ENCODE assay signal across 8 cellular contexts in genomic region chr22:20021196-20022181, GRCh38. TPM values are rescaled to one million over a fixed set of nuclear protein-coding genes. Genes with fewer than 3 reads are reported as not detected.
A peak's percentile ranks its signal among the peaks of the same experiment; 100 is the strongest.
DNase-seq lines count a peak whose midpoint lies in the region; ATAC-seq and TF ChIP-seq lines count a peak whose summit lies in the region.

No MANE protein-coding gene starts in this region.

- TF ChIP-seq CTCF in neural progenitor cell (IDR thresholded peaks at IDR 0.05) = no peak

- ATAC-seq in HG03439 (IDR thresholded peaks at IDR 0.05; ENCODE audit: unreplicated experiment) = peak; percentile 15

- peak overlapping the region; percentile 46 for H3K9ac ChIP-seq in neural progenitor cell

- H3K36me3 Mint-ChIP-seq in CD4-positive, alpha-beta memory T cell = peaks cover 0 to 9% of the 10 kb centered on the region in 2 donors
- no peaks in the 10 kb centered on the region for H3K36me3 Mint-ChIP-seq in activated T-helper 1 cell treated with anti-CD3 and anti-CD28 coated beads, Interleukin-12 subunit alpha, Interleukin-12 subunit beta, Interleukin-2, Interleukin-4 antibody, amounts not matched to agents 30 ng/mL and 10 ng/mL and 1 ng/mL, durations not matched to agents 14 hours and 24 hours and 36 hours (ENCODE audit: low read depth)
- no peaks in the 10 kb centered on the region for H3K36me3 Mint-ChIP-seq in neural progenitor cell

- peaks cover 66% of the 10 kb centered on the region for H3K4me1 ChIP-seq in CD4-positive, alpha-beta memory T cell (ENCODE audit: insufficient read depth, low read length)
- peaks cover 6% of the 10 kb centered on the region for H3K4me1 ChIP-seq in neural progenitor cell

- intact Hi-C loops in CD4-positive, alpha-beta memory T cell (cut with micrococcal nuclease) = loop anchor here (1.0 to 5.0 kb wide), 4 partner anchors 35 to 111 kb away; partner anchors contain the start of genes DGCR8, TRMT2A and ZDHHC8
- intact Hi-C loops in activated T-helper 1 cell treated with anti-CD3 and anti-CD28 coated beads, Interleukin-12 subunit alpha, Interleukin-12 subunit beta, Interleukin-2, Interleukin-4 antibody, amounts not matched to agents 30 ng/mL and 10 ng/mL and 1 ng/mL, durations not matched to agents 14 hours and 24 hours and 36 hours (cut with micrococcal nuclease) = loop anchor here (1.0 to 2.0 kb wide), 4 partner anchors 58 to 278 kb away; partner anchors contain the start of gene ZDHHC8

- H4K20me1 ChIP-seq in neural progenitor cell (ENCODE audit: low read depth) = peaks cover 19% of the 10 kb centered on the region

- no peaks in the 10 kb centered on the region for H3K27me3 ChIP-seq in CD4-positive, alpha-beta memory T cell (ENCODE audit: insufficient read depth, low read length)
- H3K27me3 ChIP-seq in neural progenitor cell = peaks cover 54% of the 10 kb centered on the region

- no peaks in the 10 kb centered on the region for H3K9me3 ChIP-seq in CD4-positive, alpha-beta memory T cell (ENCODE audit: control insufficient read depth in 1 of 2, low read length in 2 of 2)
- H3K9me3 ChIP-seq in neural progenitor cell (ENCODE audit: low read depth) = no peaks in the 10 kb centered on the region

- POLR2A ChIA-PET in CD4-positive, alpha-beta memory T cell (lab: Charles Lee; ENCODE audit: partially characterized antibody) = interaction anchor here (0.6 to 2.5 kb wide), 20 partner anchors 8 to 1740 kb away, joined by 3 to 30 read pairs (median 4); partner anchors contain the start of genes COMT, RANBP1, TRMT2A and TXNRD2

- no peak for DNase-seq in CD4-positive, alpha-beta memory T cell
- DNase-seq in activated T-helper 1 cell treated with anti-CD3 and anti-CD28 coated beads, Interleukin-12 subunit alpha, Interleukin-12 subunit beta, Interleukin-2, Interleukin-4 antibody, amounts not matched to agents 30 ng/mL and 10 ng/mL and 1 ng/mL, durations not matched to agents 14 hours and 24 hours and 36 hours (ENCODE audit: low spot score) = no peak
- DNase-seq in foreskin melanocyte = peak; percentile 85
- peak; percentile 47 for DNase-seq in neural progenitor cell (ENCODE audit: low spot score)
- no peak for DNase-seq in T-helper 9 cell
- DNase-seq in KG1 (lab: John Stamatoyannopoulos, UW) = no peak
- no peak for DNase-seq in NOMO-1 treated with dmso at 0.1 percent for 144 hours (lab: John Stamatoyannopoulos, UW; ENCODE audit: unreplicated experiment)

- H3K79me2 ChIP-seq in neural progenitor cell (ENCODE audit: low read depth) = no peaks in the 10 kb centered on the region

- peak overlapping the region; percentile 83 to 96 (median 87) for H3K27ac Mint-ChIP-seq in CD4-positive, alpha-beta memory T cell
- H3K27ac Mint-ChIP-seq in activated T-helper 1 cell treated with anti-CD3 and anti-CD28 coated beads, Interleukin-12 subunit alpha, Interleukin-12 subunit beta, Interleukin-2, Interleukin-4 antibody, amounts not matched to agents 30 ng/mL and 10 ng/mL and 1 ng/mL, durations not matched to agents 14 hours and 24 hours and 36 hours = peak overlapping the region; percentile 85
- H3K27ac Mint-ChIP-seq in neural progenitor cell = no peak overlapping the region

- H3K36me3 ChIP-seq in CD4-positive, alpha-beta memory T cell (ENCODE audit: insufficient read depth, low read length) = no peaks in the 10 kb centered on the region
- H3K36me3 ChIP-seq in neural progenitor cell = no peaks in the 10 kb centered on the region

- H3K4me1 Mint-ChIP-seq in CD4-positive, alpha-beta memory T cell = peaks cover 18 to 59% (median 42%) of the 10 kb centered on the region in 4 donors
- peaks cover 22% of the 10 kb centered on the region for H3K4me1 Mint-ChIP-seq in activated T-helper 1 cell treated with anti-CD3 and anti-CD28 coated beads, Interleukin-12 subunit alpha, Interleukin-12 subunit beta, Interleukin-2, Interleukin-4 antibody, amounts not matched to agents 30 ng/mL and 10 ng/mL and 1 ng/mL, durations not matched to agents 14 hours and 24 hours and 36 hours (ENCODE audit: low read depth)
- H3K4me1 Mint-ChIP-seq in neural progenitor cell = peaks cover 17% of the 10 kb centered on the region

- CTCF ChIA-PET in CD4-positive, alpha-beta memory T cell (lab: Charles Lee; ENCODE audit: partially characterized antibody) = interaction anchor here (0.9 kb wide), 1 partner anchor 74 kb away, joined by 4 read pairs; no protein-coding TSS in a partner anchor

- H3K4me2 ChIP-seq in neural progenitor cell = peak overlapping the region; percentile 96

- H3K27me3 Mint-ChIP-seq in CD4-positive, alpha-beta memory T cell = no peaks in the 10 kb centered on the region
- peaks cover 20% of the 10 kb centered on the region for H3K27me3 Mint-ChIP-seq in activated T-helper 1 cell treated with anti-CD3 and anti-CD28 coated beads, Interleukin-12 subunit alpha, Interleukin-12 subunit beta, Interleukin-2, Interleukin-4 antibody, amounts not matched to agents 30 ng/mL and 10 ng/mL and 1 ng/mL, durations not matched to agents 14 hours and 24 hours and 36 hours (ENCODE audit: insufficient read depth)
- peaks cover 32% of the 10 kb centered on the region for H3K27me3 Mint-ChIP-seq in neural progenitor cell (ENCODE audit: insufficient read depth, low read depth)

- H3K4me3 ChIP-seq in CD4-positive, alpha-beta memory T cell (ENCODE audit: low read length in 2 of 2) = peak overlapping the region; percentile 93 to 98
- H3K4me3 ChIP-seq in neural progenitor cell = peak overlapping the region; percentile 80

- peak overlapping the region; percentile 87 to 94 (median 90) for H3K4me3 Mint-ChIP-seq in CD4-positive, alpha-beta memory T cell
- peak overlapping the region; percentile 93 for H3K4me3 Mint-ChIP-seq in activated T-helper 1 cell treated with anti-CD3 and anti-CD28 coated beads, Interleukin-12 subunit alpha, Interleukin-12 subunit beta, Interleukin-2, Interleukin-4 antibody, amounts not matched to agents 30 ng/mL and 10 ng/mL and 1 ng/mL, durations not matched to agents 14 hours and 24 hours and 36 hours
- H3K4me3 Mint-ChIP-seq in neural progenitor cell = peak overlapping the region; percentile 92

- peak overlapping the region; percentile 27 for H2AFZ ChIP-seq in neural progenitor cell (replicated peaks)

- no peaks in the 10 kb centered on the region for H3K9me3 Mint-ChIP-seq in CD4-positive, alpha-beta memory T cell
- H3K9me3 Mint-ChIP-seq in activated T-helper 1 cell treated with anti-CD3 and anti-CD28 coated beads, Interleukin-12 subunit alpha, Interleukin-12 subunit beta, Interleukin-2, Interleukin-4 antibody, amounts not matched to agents 30 ng/mL and 10 ng/mL and 1 ng/mL, durations not matched to agents 14 hours and 24 hours and 36 hours = no peaks in the 10 kb centered on the region
- no peaks in the 10 kb centered on the region for H3K9me3 Mint-ChIP-seq in neural progenitor cell

- H3K27ac ChIP-seq in CD4-positive, alpha-beta memory T cell (ENCODE audit: low read depth, low read length) = peak overlapping the region; percentile 82
- no peak overlapping the region for H3K27ac ChIP-seq in neural progenitor cell

- no peaks in the 10 kb centered on the region for H3F3A ChIP-seq in neural progenitor cell (ENCODE audit: low read depth)

RNA-seq across cellular contexts. Expression of gene TANGO2, which starts 0.6 kb away (rescaled TPM):
- 10 to 100 TPM; 50.6 to 51.5 TPM for total RNA-seq in CD4-positive, alpha-beta memory T cell
- polyA plus RNA-seq in CD4-positive, alpha-beta memory T cell = 10 to 100 TPM; 40.9 to 43.9 TPM
- 29.2 and 30.0 TPM in 2 replicates for total RNA-seq in activated T-helper 1 cell treated with anti-CD3 and anti-CD28 coated beads, Interleukin-12 subunit alpha, Interleukin-12 subunit beta, Interleukin-2, Interleukin-4 antibody, amounts not matched to agents 30 ng/mL and 10 ng/mL and 1 ng/mL, durations not matched to agents 14 hours and 24 hours and 36 hours
- total RNA-seq in neural progenitor cell (ENCODE audit: low replicate concordance) = 9.1 and 10.0 TPM in 2 replicates

RNA-seq across cellular contexts. Expression of gene ARVCF, which starts 4.9 kb away (rescaled TPM):
- total RNA-seq in CD4-positive, alpha-beta memory T cell = 1 to 10 TPM; 3.5 to 4.2 TPM
- under 1 TPM in 1 of 2 donors, not detected in 1; 0.28 TPM for polyA plus RNA-seq in CD4-positive, alpha-beta memory T cell
- total RNA-seq in activated T-helper 1 cell treated with anti-CD3 and anti-CD28 coated beads, Interleukin-12 subunit alpha, Interleukin-12 subunit beta, Interleukin-2, Interleukin-4 antibody, amounts not matched to agents 30 ng/mL and 10 ng/mL and 1 ng/mL, durations not matched to agents 14 hours and 24 hours and 36 hours = 2.4 and 3.1 TPM in 2 replicates
- total RNA-seq in neural progenitor cell (ENCODE audit: low replicate concordance) = 35.4 and 159 TPM in 2 replicates

RNA-seq across cellular contexts. Expression of gene DGCR8, which starts 58.6 kb away (rescaled TPM):
- total RNA-seq in CD4-positive, alpha-beta memory T cell = 10 to 100 TPM; 47.6 to 48.2 TPM
- 1 to 10 TPM; 2.2 to 5.1 TPM for polyA plus RNA-seq in CD4-positive, alpha-beta memory T cell
- total RNA-seq in activated T-helper 1 cell treated with anti-CD3 and anti-CD28 coated beads, Interleukin-12 subunit alpha, Interleukin-12 subunit beta, Interleukin-2, Interleukin-4 antibody, amounts not matched to agents 30 ng/mL and 10 ng/mL and 1 ng/mL, durations not matched to agents 14 hours and 24 hours and 36 hours = 79.3 and 81.0 TPM in 2 replicates
- 29.1 and 39.7 TPM in 2 replicates for total RNA-seq in neural progenitor cell (ENCODE audit: low replicate concordance)

Comparison
In these comparisons a context has a peak if more than half of its experiments do, and no peak if none do; other contexts are left out.
1. DNase-seq: peak in foreskin melanocyte (single experiment) and neural progenitor cell (single experiment); none in CD4-positive, alpha-beta memory T cell (0 of 5), activated T-helper 1 cell treated with anti-CD3 and anti-CD28 coated beads, Interleukin-12 subunit alpha, Interleukin-12 subunit beta, Interleukin-2, Interleukin-4 antibody, amounts not matched to agents 30 ng/mL and 10 ng/mL and 1 ng/mL, durations not matched to agents 14 hours and 24 hours and 36 hours (single experiment), T-helper 9 cell (single experiment), KG1 (single experiment) and NOMO-1 treated with dmso at 0.1 percent for 144 hours (single experiment).
2. Peak in every context shown above with its lines, with median percentiles within 50 percentile points of each other: H3K4me3 Mint-ChIP-seq.